9 cellular contexts compared by ENCODE assay signal in genomic region chr15:63348392-63348791, GRCh38. TPM values are rescaled to one million over a fixed set of nuclear protein-coding genes. Genes with fewer than 3 reads are reported as not detected.
A peak's percentile ranks its signal among the peaks of the same experiment; 100 is the strongest.
DNase-seq lines count a peak whose midpoint lies in the region; ATAC-seq, FAIRE-seq and TF ChIP-seq lines count a peak whose summit lies in the region.
"Had no signal": no experiment of that assay in that cellular context is flagged by ENCODE, and none has a peak within 500 bp of the region (broad histone marks: within the 10 kb centered on the region; RNA-seq: fewer than 3 reads in every experiment).

No MANE protein-coding gene starts in this region.

- H3K27me3 ChIP-seq in CD4-positive, alpha-beta T cell (ENCODE audit: control insufficient read depth, insufficient read depth, low read length): no peaks in the 10 kb centered on the region

- H3K9me3 ChIP-seq in SK-N-MC (ENCODE audit: low read depth, low read length): no peaks in the 10 kb centered on the region
- no peaks in the 10 kb centered on the region for H3K9me3 ChIP-seq in CD4-positive, alpha-beta T cell (ENCODE audit: control insufficient read depth, low read length)

- TF ChIP-seq CTCF in retinal pigment epithelial cell (conservative IDR thresholded peaks at IDR 0.05; ENCODE audit: low read depth, low read length): no peak
- no peak for TF ChIP-seq CTCF in CD4-positive, alpha-beta T cell (IDR thresholded peaks at IDR 0.05)

- no peaks in the 10 kb centered on the region for H3K9me3 Mint-ChIP-seq in stimulated activated naive CD8-positive, alpha-beta T cell treated with anti-CD3 and anti-CD28 coated beads, Interleukin-15, amount 100 ng/mL, for 72 hours
- no peaks in the 10 kb centered on the region for H3K9me3 Mint-ChIP-seq in CD4-positive, alpha-beta T cell

- H3K4me1 Mint-ChIP-seq in stimulated activated naive CD8-positive, alpha-beta T cell treated with anti-CD3 and anti-CD28 coated beads, Interleukin-15, amount 100 ng/mL, for 72 hours: no peaks in the 10 kb centered on the region
- H3K4me1 Mint-ChIP-seq in CD4-positive, alpha-beta T cell (ENCODE audit: low read depth): no peaks in the 10 kb centered on the region

- POLR2A ChIA-PET in CD4-positive, alpha-beta T cell (lab: Charles Lee): no interaction called here

- peaks cover 9% of the 10 kb centered on the region for H3K27me3 Mint-ChIP-seq in stimulated activated naive CD8-positive, alpha-beta T cell treated with anti-CD3 and anti-CD28 coated beads, Interleukin-15, amount 100 ng/mL, for 72 hours
- no peaks in the 10 kb centered on the region for H3K27me3 Mint-ChIP-seq in CD4-positive, alpha-beta T cell

- no peaks in the 10 kb centered on the region for H3K36me3 Mint-ChIP-seq in CD4-positive, alpha-beta T cell (ENCODE audit: low read depth)

- no peak overlapping the region for H3K9ac ChIP-seq in SK-N-MC (ENCODE audit: insufficient read length)

- H3K36me3 ChIP-seq in SK-N-MC (ENCODE audit: insufficient read depth, low read length): no peaks in the 10 kb centered on the region

- H3K27ac ChIP-seq in SK-N-MC: peak overlapping the region; percentile 81
- H3K27ac ChIP-seq in CD4-positive, alpha-beta T cell (ENCODE audit: low read depth, low read length): no peak overlapping the region
- H3K27ac ChIP-seq: HL-60 had no signal

- H3K4me3 ChIP-seq in SK-N-MC: peak overlapping the region; percentile 36
- no peak overlapping the region for H3K4me3 ChIP-seq in retinal pigment epithelial cell (ENCODE audit: low read length)

- DNase-seq in GOT3 (lab: John Stamatoyannopoulos, UW) (peak; percentile 20), SK-N-MC (ENCODE audit: low read depth, low spot score) (peak; percentile 52), frontal cortex (ENCODE audit: low spot score in 2 of 2) (peak; percentile 44 to 62), retinal pigment epithelial cell (ENCODE audit: low read depth) (peak; percentile 79), NCI-H526 treated with DMSO at 0.1 percent for 48 hours (lab: John Stamatoyannopoulos, UW) (no peak)
- no peak for DNase-seq in stimulated activated naive CD8-positive, alpha-beta T cell treated with anti-CD3 and anti-CD28 coated beads, Interleukin-15, amount 100 ng/mL, for 72 hours
- no peak for DNase-seq in CD4-positive, alpha-beta T cell

- no peak overlapping the region for H3K27ac Mint-ChIP-seq in stimulated activated naive CD8-positive, alpha-beta T cell treated with anti-CD3 and anti-CD28 coated beads, Interleukin-15, amount 100 ng/mL, for 72 hours
- no peak overlapping the region for H3K27ac Mint-ChIP-seq in CD4-positive, alpha-beta T cell

- CTCF ChIA-PET in CD4-positive, alpha-beta T cell (lab: Charles Lee): no interaction called here

- no peak overlapping the region for H3K4me3 Mint-ChIP-seq in stimulated activated naive CD8-positive, alpha-beta T cell treated with anti-CD3 and anti-CD28 coated beads, Interleukin-15, amount 100 ng/mL, for 72 hours
- H3K4me3 Mint-ChIP-seq in CD4-positive, alpha-beta T cell: no peak overlapping the region

- ATAC-seq in stimulated activated naive CD8-positive, alpha-beta T cell treated with anti-CD3 and anti-CD28 coated beads, Interleukin-15, amount 100 ng/mL, for 72 hours: no peak
- ATAC-seq in GM21619 (IDR thresholded peaks at IDR 0.05; ENCODE audit: unreplicated experiment): no peak
- no peak for ATAC-seq in CD4-positive, alpha-beta T cell (ENCODE audit: poor library complexity)

- FAIRE-seq in frontal cortex (lab: Jason Lieb, UNC): no peak

- intact Hi-C loops in CD4-positive, alpha-beta T cell (cut with DNase I, micrococcal nuclease): no loop called here

RNA-seq across cellular contexts. Expression of gene CA12, which starts 33.3 kb away (rescaled TPM):
- 7.7 TPM for total RNA-seq in frontal cortex
- not detected for total RNA-seq in CD4-positive, alpha-beta T cell

Comparison
In these comparisons a context has a peak if more than half of its experiments do, and no peak if none do; other contexts are left out.
1. DNase-seq: peak in GOT3 (single experiment), SK-N-MC (single experiment), frontal cortex (2 of 2) and retinal pigment epithelial cell (single experiment); none in stimulated activated naive CD8-positive, alpha-beta T cell treated with anti-CD3 and anti-CD28 coated beads, Interleukin-15, amount 100 ng/mL, for 72 hours (0 of 2), NCI-H526 treated with DMSO at 0.1 percent for 48 hours (single experiment) and CD4-positive, alpha-beta T cell (0 of 10).